12 cellular contexts compared by ENCODE assay signal in genomic region chr10:48243921-48244320, GRCh38. TPM values are rescaled to one million over a fixed set of nuclear protein-coding genes. Genes with fewer than 3 reads are reported as not detected.
"Had no signal": no experiment of that assay in that cellular context is flagged by ENCODE, and none has a peak within 500 bp of the region (broad histone marks: within the 10 kb centered on the region; RNA-seq: fewer than 3 reads in every experiment).

No MANE protein-coding gene starts in this region.

RNA-seq across cellular contexts. Expression of gene FRMPD2, which starts 30.6 kb away (rescaled TPM):
- total RNA-seq: activated B cell treated with CpG ODN at 0.5 μM for 24 hours; activated CD4-positive, alpha-beta memory T cell treated with anti-CD3 and anti-CD28 coated beads for 36 hours; activated CD4-positive, alpha-beta memory T cell treated with anti-CD3 and anti-CD28 coated beads, Interleukin-2, amount 10 ng/mL, durations not matched to agents 7 days and 5 days; activated CD4-positive, alpha-beta T cell treated with anti-CD3 and anti-CD28 coated beads for 36 hours; activated CD4-positive, alpha-beta T cell treated with anti-CD3 and anti-CD28 coated beads, Interleukin-2, amount 10 ng/mL, durations not matched to agents 24 days and 14 days; activated CD4-positive, alpha-beta T cell treated with anti-CD3 and anti-CD28 coated beads, Interleukin-2, amount 10 ng/mL, durations not matched to agents 7 days and 5 days; activated CD8-positive, alpha-beta memory T cell treated with anti-CD3 and anti-CD28 coated beads for 36 hours; activated CD8-positive, alpha-beta memory T cell treated with anti-CD3 and anti-CD28 coated beads, Interleukin-2, amount 10 ng/mL, durations not matched to agents 7 days and 5 days; activated CD8-positive, alpha-beta T cell treated with anti-CD3 and anti-CD28 coated beads for 36 hours; activated CD8-positive, alpha-beta T cell treated with anti-CD3 and anti-CD28 coated beads, Interleukin-2, amount 10 ng/mL, durations not matched to agents 7 days and 5 days; T-helper 1 cell treated with Interleukin-12 subunit alpha and Interleukin-12 subunit beta and Interleukin-4 antibody, amounts not matched to agents 30 ng/mL and 1 ng/mL, for 36 hours; T-helper 2 cell treated with Interferon-gamma antibody and Interleukin-4, amounts not matched to agents 100 ng/mL and 5 ng/mL, for 36 hours had no signal
